Comparison of ENCODE assay signal across 8 cellular contexts in the genomic region with DNA sequence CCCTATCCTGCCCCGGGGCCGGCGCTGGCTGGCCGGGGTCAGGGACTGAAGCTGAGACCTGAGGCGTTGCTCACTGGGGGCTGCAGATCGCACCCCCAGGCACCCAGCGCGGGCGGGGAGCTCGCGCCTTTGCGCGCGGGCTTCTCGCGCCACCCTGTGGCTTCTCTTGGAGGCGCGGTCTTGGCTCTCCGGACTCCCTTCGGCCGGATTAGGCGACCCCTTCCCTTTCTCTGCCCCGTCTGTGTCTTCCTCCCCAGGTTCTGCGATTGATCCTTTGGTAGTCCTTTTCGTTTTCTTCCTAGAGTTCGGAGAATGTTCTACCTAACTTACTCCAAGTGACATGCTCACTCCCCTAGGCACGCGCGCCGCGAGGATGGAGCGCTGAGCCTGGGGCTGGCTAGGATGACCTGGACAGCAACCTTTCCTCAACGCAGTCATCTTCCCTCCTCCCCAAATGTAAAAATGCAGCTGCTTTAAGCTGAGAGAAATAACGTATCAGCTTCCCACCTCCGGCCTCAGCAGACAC. TPM values are rescaled to one million over a fixed set of nuclear protein-coding genes. Genes with fewer than 3 reads are reported as not detected.
DNase-seq lines count a peak whose midpoint lies in the region; ATAC-seq and TF ChIP-seq lines count a peak whose summit lies in the region.

No MANE protein-coding gene starts in this region.

- peaks cover 29% of the 10 kb centered on the region for H3K4me1 Mint-ChIP-seq in T-helper 17 cell

- H3K27me3 Mint-ChIP-seq in T-helper 17 cell: peaks cover 63% of the 10 kb centered on the region

- H3K27ac ChIP-seq in iPS-18a (ENCODE audit: low read length): no peak overlapping the region
- no peak overlapping the region for H3K27ac ChIP-seq in skeletal muscle tissue (ENCODE audit: low read depth, low read length)

- peak overlapping the region; percentile 55 for H3K4me3 ChIP-seq in Jurkat, Clone E6-1 (ENCODE audit: low read length)
- H3K4me3 ChIP-seq in astrocyte of the spinal cord (ENCODE audit: low read depth, low read length) (peak overlapping the region; percentile 23), iPS-18a (ENCODE audit: low read length) (peak overlapping the region; percentile 49), skeletal muscle tissue (ENCODE audit: low read length in 3 of 3) (peak overlapping the region; percentile 43 to 58 (median 54))

- H3K36me3 ChIP-seq in iPS-18a (ENCODE audit: control insufficient read depth, low read depth, low read length) (no peaks in the 10 kb centered on the region), skeletal muscle tissue (ENCODE audit: control insufficient read depth in 3 of 3, insufficient read depth in 3 of 3, low read length in 3 of 3) (no peaks in the 10 kb centered on the region)

- H3K4me3 Mint-ChIP-seq in T-helper 17 cell: peak overlapping the region; percentile 86

- peak; percentile 70 for DNase-seq in Daoy (ENCODE audit: low read depth)
- DNase-seq in Jurkat, Clone E6-1 (ENCODE audit: low read depth, low spot score): peak; percentile 5
- peak; percentile 44 to 51 (median 44) for DNase-seq in T-helper 17 cell
- DNase-seq in astrocyte of the spinal cord (ENCODE audit: low read depth, low spot score): peak; percentile 44
- no peak for DNase-seq in HT-29 (ENCODE audit: low spot score)

- H3K27ac Mint-ChIP-seq in T-helper 17 cell: no peak overlapping the region

- peak; percentile 86 for TF ChIP-seq CTCF in astrocyte of the spinal cord (IDR thresholded peaks at IDR 0.05; ENCODE audit: low read depth, low read length)

- no peak overlapping the region for H3K9ac ChIP-seq in iPS-18a (ENCODE audit: low read length)
- no peak overlapping the region for H3K9ac ChIP-seq in skeletal muscle tissue (ENCODE audit: low read depth in 1 of 3, low read length in 3 of 3)

- in situ Hi-C loops in astrocyte of the spinal cord (cut with HindIII; ENCODE audit: low sequenced_read_pairs): no loop called here

- H3K27me3 ChIP-seq in iPS-18a (ENCODE audit: control insufficient read depth, insufficient read depth, low read length) (peaks cover 84% of the 10 kb centered on the region), skeletal muscle tissue (ENCODE audit: control insufficient read depth in 3 of 3, insufficient read depth in 3 of 3, low read length in 3 of 3) (peaks cover 64 to 82% (median 67%) of the 10 kb centered on the region in 3 donors)

- H3K9me3 ChIP-seq in T-helper 17 cell (ENCODE audit: control insufficient read depth, low read length, poor library complexity, severe bottlenecking): no peaks in the 10 kb centered on the region
- H3K9me3 ChIP-seq in iPS-18a (ENCODE audit: control insufficient read depth, low read depth, low read length): no peaks in the 10 kb centered on the region
- H3K9me3 ChIP-seq in skeletal muscle tissue (ENCODE audit: control insufficient read depth in 3 of 3, low read length in 3 of 3): no peaks in the 10 kb centered on the region

- peak; percentile 68 for ATAC-seq in T-helper 17 cell
- ATAC-seq in HG02840 (IDR thresholded peaks at IDR 0.05; ENCODE audit: low FRiP score, unreplicated experiment): no peak

- H3K36me3 Mint-ChIP-seq in T-helper 17 cell (ENCODE audit: low read depth): peaks cover 7% of the 10 kb centered on the region

- H3K4me1 ChIP-seq in iPS-18a (ENCODE audit: control insufficient read depth, low read depth, low read length) (peaks cover 6% of the 10 kb centered on the region), skeletal muscle tissue (ENCODE audit: control insufficient read depth in 3 of 3, insufficient read depth in 3 of 3, low read length in 3 of 3) (peaks cover 17 to 20% (median 20%) of the 10 kb centered on the region in 3 donors)

RNA-seq across cellular contexts. Expression of gene NTRK1, which starts 0.5 kb away (rescaled TPM):
- 0.40 TPM in 1 of 2 replicates, not detected in the other for total RNA-seq in Daoy (2014; rRNA removed; shearing (Covaris generic))
- polyA plus RNA-seq in Jurkat, Clone E6-1 (2012; ENCODE audit: insufficient read depth, insufficient read length): 1.8 TPM
- under 1 TPM; 0.34 to 0.67 TPM for total RNA-seq in T-helper 17 cell
- total RNA-seq in skeletal muscle tissue: 0.52 TPM
- not detected in 2 replicates for total RNA-seq in HT-29 (2014; rRNA removed; shearing (Covaris generic))

RNA-seq across cellular contexts. Expression of gene INSRR, which starts 1.3 kb away (rescaled TPM):
- not detected in 2 replicates for total RNA-seq in Daoy (2014; rRNA removed; shearing (Covaris generic))
- not detected for polyA plus RNA-seq in Jurkat, Clone E6-1 (2012; ENCODE audit: insufficient read depth, insufficient read length)
- total RNA-seq in T-helper 17 cell: not detected
- 0.52 TPM for total RNA-seq in skeletal muscle tissue
- total RNA-seq in HT-29 (2014; rRNA removed; shearing (Covaris generic)): 0.03 TPM in 1 of 2 replicates, not detected in the other

RNA-seq across cellular contexts. Expression of gene PEAR1, which starts 33.3 kb away (rescaled TPM):
- 0.06 TPM in 1 of 2 replicates, not detected in the other for total RNA-seq in Daoy (2014; rRNA removed; shearing (Covaris generic))
- polyA plus RNA-seq in Jurkat, Clone E6-1 (2012; ENCODE audit: insufficient read depth, insufficient read length): not detected
- total RNA-seq in T-helper 17 cell (10 to 100 TPM in 1 of 2 donors, under 1 TPM in 1; 0.42 to 17.7 TPM), skeletal muscle tissue (4.7 TPM)
- 1.2 and 1.4 TPM in 2 replicates for total RNA-seq in HT-29 (2014; rRNA removed; shearing (Covaris generic))

RNA-seq across cellular contexts. Expression of gene SH2D2A, which starts 43.5 kb away (rescaled TPM):
- 0.51 and 0.57 TPM in 2 replicates for total RNA-seq in Daoy (2014; rRNA removed; shearing (Covaris generic))
- 21.8 TPM for polyA plus RNA-seq in Jurkat, Clone E6-1 (2012; ENCODE audit: insufficient read depth, insufficient read length)
- 100 to 1,000 TPM; 129 to 137 TPM for total RNA-seq in T-helper 17 cell
- not detected for total RNA-seq in skeletal muscle tissue
- 5.4 and 11.3 TPM in 2 replicates for total RNA-seq in HT-29 (2014; rRNA removed; shearing (Covaris generic))
